ENCODE assay signal across 11 cellular contexts in the genomic region with DNA sequence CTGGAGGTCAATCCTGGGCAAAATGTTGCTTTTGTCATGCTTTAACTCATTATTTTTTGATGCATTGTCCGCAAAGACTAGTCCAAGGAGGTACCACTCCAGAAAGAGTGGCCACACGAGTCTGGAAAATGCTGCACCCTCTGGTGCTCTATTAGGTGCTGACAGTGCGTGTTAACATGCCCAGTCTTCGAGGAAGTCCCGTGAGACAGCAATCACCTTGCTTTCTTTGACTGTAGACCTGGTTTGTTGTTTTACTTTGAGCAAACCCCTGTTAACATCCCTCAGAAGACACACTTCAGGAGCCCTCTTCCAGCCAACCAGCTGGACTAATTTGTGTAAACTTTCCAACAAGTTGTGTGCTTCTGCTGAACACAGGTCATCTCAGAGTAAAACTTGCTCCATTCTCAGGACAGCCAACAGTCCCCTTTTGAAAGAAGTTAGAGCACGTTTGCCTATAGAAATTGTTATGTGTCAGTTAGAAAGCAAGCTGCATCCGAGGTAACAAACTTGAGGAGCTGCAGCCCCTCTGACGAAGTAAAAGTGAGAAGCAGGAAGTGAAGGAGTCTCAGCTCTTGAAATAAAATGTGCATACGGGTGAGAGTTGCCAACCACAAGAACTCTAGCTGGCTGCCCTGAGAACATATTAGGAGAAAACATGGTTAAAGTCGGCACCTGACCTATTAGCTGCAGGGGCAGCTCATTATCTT.
DNase-seq lines count a peak whose midpoint lies in the region; ATAC-seq and TF ChIP-seq lines count a peak whose summit lies in the region.
"Had no signal": no experiment of that assay in that cellular context is flagged by ENCODE, and none has a peak within 500 bp of the region (broad histone marks: within the 10 kb centered on the region; RNA-seq: fewer than 3 reads in every experiment).

No MANE protein-coding gene starts in this region.

- no peaks in the 10 kb centered on the region for H3K79me2 ChIP-seq in mesendoderm (ENCODE audit: control insufficient read depth, insufficient read depth, low read length)

- peak overlapping the region; percentile 4 for H3K4me3 Mint-ChIP-seq in activated T-helper 1 cell treated with anti-CD3 and anti-CD28 coated beads, Interleukin-12 subunit alpha, Interleukin-12 subunit beta, Interleukin-2, Interleukin-4 antibody, amounts not matched to agents 30 ng/mL and 10 ng/mL and 1 ng/mL, durations not matched to agents 14 hours and 24 hours and 36 hours
- peak overlapping the region; percentile 74 for H3K4me3 Mint-ChIP-seq in natural killer cell treated with Interleukin-12 subunit alpha and Interleukin-12 subunit beta and Interleukin-15 and Interleukin-18, amount 100 ng/mL, for 72 hours
- H3K4me3 Mint-ChIP-seq: neural crest cell had no signal

- no peaks in the 10 kb centered on the region for H3K9me3 ChIP-seq in BE2C
- H3K9me3 ChIP-seq: A549, suprapubic skin had no signal

- ATAC-seq in activated CD4-positive, CD25-positive, alpha-beta regulatory T cell treated with anti-CD3 and anti-CD28 coated beads, Interleukin-2, amount 50 U/mL, for 24 hours = peak; percentile 51 to 58
- peak; percentile 76 to 84 for ATAC-seq in natural killer cell treated with Interleukin-12 subunit alpha and Interleukin-12 subunit beta and Interleukin-15 and Interleukin-18, amount 100 ng/mL, for 72 hours
- ATAC-seq: A549 had no signal

- no peak overlapping the region for H2AK5ac ChIP-seq in mesendoderm (ENCODE audit: low read length)

- H3K36me3 ChIP-seq in mesendoderm (ENCODE audit: control insufficient read depth, insufficient read depth, low read length) = no peaks in the 10 kb centered on the region
- no peaks in the 10 kb centered on the region for H3K36me3 ChIP-seq in BE2C
- H3K36me3 ChIP-seq: suprapubic skin had no signal

- H2BK5ac ChIP-seq in mesendoderm (ENCODE audit: low read length) = no peak overlapping the region

- H2BK15ac ChIP-seq in mesendoderm (replicated peaks; ENCODE audit: low read depth) = no peak overlapping the region

- H4K5ac ChIP-seq in mesendoderm (ENCODE audit: low read length) = no peak overlapping the region

- no peak for DNase-seq in activated CD4-positive, CD25-positive, alpha-beta regulatory T cell (lab: John Stamatoyannopoulos, UW)
- DNase-seq in Jurkat, Clone E6-1 (ENCODE audit: low read depth, low spot score) = peak; percentile 53
- DNase-seq in activated T-helper 1 cell treated with anti-CD3 and anti-CD28 coated beads, Interleukin-12 subunit alpha, Interleukin-12 subunit beta, Interleukin-2, Interleukin-4 antibody, amounts not matched to agents 30 ng/mL and 10 ng/mL and 1 ng/mL, durations not matched to agents 14 hours and 24 hours and 36 hours (ENCODE audit: low spot score) = no peak
- no peak for DNase-seq in natural killer cell treated with Interleukin-12 subunit alpha and Interleukin-12 subunit beta and Interleukin-15 and Interleukin-18, amount 100 ng/mL, for 72 hours (ENCODE audit: low spot score)
- DNase-seq in mesendoderm (no peak), BE2C (no peak), HPDE6-E6E7 (ENCODE audit: extremely low spot score) (no peak)

- no CpG with 5 or more reads among the region's 10 CpGs for WGBS in mesendoderm (ENCODE audit: extremely low coverage, insufficient coverage, low lambda C conversion rate)

- H3K27me3 ChIP-seq in mesendoderm (ENCODE audit: insufficient read depth, low read length, poor library complexity) (no peaks in the 10 kb centered on the region), BE2C (no peaks in the 10 kb centered on the region; the same call in 1 of the 2 replicates)
- H3K27me3 ChIP-seq: suprapubic skin had no signal

- H2BK120ac ChIP-seq in mesendoderm (ENCODE audit: low read depth, low read length) = no peak overlapping the region

- intact Hi-C loops in activated T-helper 1 cell treated with anti-CD3 and anti-CD28 coated beads, Interleukin-12 subunit alpha, Interleukin-12 subunit beta, Interleukin-2, Interleukin-4 antibody, amounts not matched to agents 30 ng/mL and 10 ng/mL and 1 ng/mL, durations not matched to agents 14 hours and 24 hours and 36 hours (cut with micrococcal nuclease) = loop anchor here (5.0 kb wide), 1 partner anchor 43 kb away; no protein-coding TSS in a partner anchor

- no peak overlapping the region for H3K9ac ChIP-seq in mesendoderm (ENCODE audit: low read length)

- no peak overlapping the region for H3K27ac ChIP-seq in mesendoderm (ENCODE audit: low read depth, low read length)
- H3K27ac ChIP-seq: A549, suprapubic skin had no signal

- H3K56ac ChIP-seq in mesendoderm (ENCODE audit: low read length) = no peak overlapping the region

- no peak overlapping the region for H3K4me2 ChIP-seq in mesendoderm (ENCODE audit: low read length)
- H3K4me2 ChIP-seq: A549 had no signal

- H3K36me3 Mint-ChIP-seq in activated T-helper 1 cell treated with anti-CD3 and anti-CD28 coated beads, Interleukin-12 subunit alpha, Interleukin-12 subunit beta, Interleukin-2, Interleukin-4 antibody, amounts not matched to agents 30 ng/mL and 10 ng/mL and 1 ng/mL, durations not matched to agents 14 hours and 24 hours and 36 hours (ENCODE audit: low read depth) = peaks cover 4% of the 10 kb centered on the region
- peaks cover 6% of the 10 kb centered on the region for H3K36me3 Mint-ChIP-seq in natural killer cell treated with Interleukin-12 subunit alpha and Interleukin-12 subunit beta and Interleukin-15 and Interleukin-18, amount 100 ng/mL, for 72 hours

- H3K79me1 ChIP-seq in mesendoderm (ENCODE audit: low read length) = peaks cover 3% of the 10 kb centered on the region

- H3K27ac Mint-ChIP-seq in activated T-helper 1 cell treated with anti-CD3 and anti-CD28 coated beads, Interleukin-12 subunit alpha, Interleukin-12 subunit beta, Interleukin-2, Interleukin-4 antibody, amounts not matched to agents 30 ng/mL and 10 ng/mL and 1 ng/mL, durations not matched to agents 14 hours and 24 hours and 36 hours = no peak overlapping the region
- H3K27ac Mint-ChIP-seq in natural killer cell treated with Interleukin-12 subunit alpha and Interleukin-12 subunit beta and Interleukin-15 and Interleukin-18, amount 100 ng/mL, for 72 hours = peak overlapping the region; percentile 5 to 36

- no peaks in the 10 kb centered on the region for H3K9me3 Mint-ChIP-seq in activated T-helper 1 cell treated with anti-CD3 and anti-CD28 coated beads, Interleukin-12 subunit alpha, Interleukin-12 subunit beta, Interleukin-2, Interleukin-4 antibody, amounts not matched to agents 30 ng/mL and 10 ng/mL and 1 ng/mL, durations not matched to agents 14 hours and 24 hours and 36 hours
- H3K9me3 Mint-ChIP-seq in natural killer cell treated with Interleukin-12 subunit alpha and Interleukin-12 subunit beta and Interleukin-15 and Interleukin-18, amount 100 ng/mL, for 72 hours = peaks cover 2% of the 10 kb centered on the region

- H3K4me3 ChIP-seq in Jurkat, Clone E6-1 (ENCODE audit: low read length) = peak overlapping the region; percentile 21; the same call in 1 of the 2 replicates
- no peak overlapping the region for H3K4me3 ChIP-seq in mesendoderm (ENCODE audit: low read length)
- H3K4me3 ChIP-seq in BE2C (ENCODE audit: low read depth, low read length) = no peak overlapping the region
- H3K4me3 ChIP-seq: A549, suprapubic skin had no signal

- H3K4me1 ChIP-seq in mesendoderm (ENCODE audit: control insufficient read depth, low read depth, low read length) (peaks cover 4% of the 10 kb centered on the region), BE2C (no peaks in the 10 kb centered on the region)

- no peak overlapping the region for H3K23ac ChIP-seq in mesendoderm (ENCODE audit: low read length)

- no peak overlapping the region for H3K4ac ChIP-seq in mesendoderm (ENCODE audit: low read depth, low read length)

- no peak for TF ChIP-seq CTCF in BE2C (IDR thresholded peaks at IDR 0.05; ENCODE audit: low read depth, low read length)

- H3K4me1 Mint-ChIP-seq in activated T-helper 1 cell treated with anti-CD3 and anti-CD28 coated beads, Interleukin-12 subunit alpha, Interleukin-12 subunit beta, Interleukin-2, Interleukin-4 antibody, amounts not matched to agents 30 ng/mL and 10 ng/mL and 1 ng/mL, durations not matched to agents 14 hours and 24 hours and 36 hours (ENCODE audit: low read depth) = peaks cover 36% of the 10 kb centered on the region
- H3K4me1 Mint-ChIP-seq in natural killer cell treated with Interleukin-12 subunit alpha and Interleukin-12 subunit beta and Interleukin-15 and Interleukin-18, amount 100 ng/mL, for 72 hours (ENCODE audit: low read depth in 2 of 2) = peaks cover 44 to 48% of the 10 kb centered on the region in 2 donors

- no peak overlapping the region for H4K8ac ChIP-seq in mesendoderm (ENCODE audit: low read depth, low read length)

- H3K27me3 Mint-ChIP-seq in activated T-helper 1 cell treated with anti-CD3 and anti-CD28 coated beads, Interleukin-12 subunit alpha, Interleukin-12 subunit beta, Interleukin-2, Interleukin-4 antibody, amounts not matched to agents 30 ng/mL and 10 ng/mL and 1 ng/mL, durations not matched to agents 14 hours and 24 hours and 36 hours (ENCODE audit: insufficient read depth) = peaks cover 23% of the 10 kb centered on the region
- H3K27me3 Mint-ChIP-seq in natural killer cell treated with Interleukin-12 subunit alpha and Interleukin-12 subunit beta and Interleukin-15 and Interleukin-18, amount 100 ng/mL, for 72 hours = peaks cover 7 to 11% of the 10 kb centered on the region in 2 donors

- H3K18ac ChIP-seq in mesendoderm (ENCODE audit: low read length) = no peak overlapping the region
